9 cellular contexts compared by ENCODE assay signal in the genomic region with DNA sequence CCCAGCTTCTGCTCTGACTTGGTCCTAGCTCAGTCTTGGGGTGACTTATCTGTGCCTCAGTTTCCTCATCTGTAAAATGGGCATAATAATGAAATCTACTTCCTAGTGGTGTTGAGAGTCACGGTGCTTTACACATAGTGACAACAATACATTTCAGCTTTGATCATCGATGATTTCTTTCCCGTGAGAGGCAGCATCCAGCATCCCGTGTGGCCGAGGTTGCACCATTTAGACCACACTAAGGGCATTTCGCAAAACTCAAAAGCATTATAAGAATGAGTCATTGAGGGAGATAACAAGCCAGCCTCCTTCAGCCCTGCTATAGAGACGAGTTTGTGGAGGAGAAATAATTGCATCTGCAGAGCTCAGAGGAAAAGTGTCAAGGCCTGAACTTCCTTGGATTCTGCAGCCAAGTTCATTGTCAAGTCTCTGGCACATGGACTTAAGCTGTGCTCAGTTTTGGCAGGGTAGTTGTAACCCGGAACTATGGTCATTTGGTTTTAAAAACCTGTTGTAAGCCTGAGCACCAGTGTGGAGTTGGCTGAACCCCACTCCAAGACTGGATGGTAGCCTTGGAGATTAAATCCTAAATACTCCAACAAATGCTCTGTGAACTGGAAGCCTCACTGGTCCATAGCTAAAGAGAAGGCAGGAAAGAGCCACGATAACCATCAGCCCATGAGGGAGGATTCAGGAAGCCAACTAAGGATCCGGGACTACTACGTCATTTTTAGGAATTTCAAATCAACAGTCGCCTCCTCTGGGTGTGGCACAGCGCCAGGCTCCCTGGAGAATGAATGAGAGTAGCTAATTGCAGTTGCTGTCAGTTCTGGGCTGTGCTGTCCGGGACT.
DNase-seq lines count a peak whose midpoint lies in the region; ATAC-seq and TF ChIP-seq lines count a peak whose summit lies in the region.
"Had no signal": no experiment of that assay in that cellular context is flagged by ENCODE, and none has a peak within 500 bp of the region (broad histone marks: within the 10 kb centered on the region; RNA-seq: fewer than 3 reads in every experiment).

No MANE protein-coding gene starts in this region.

- ATAC-seq in GM19397 (IDR thresholded peaks at IDR 0.05; ENCODE audit: unreplicated experiment) (no peak), GM21515 (IDR thresholded peaks at IDR 0.05; ENCODE audit: unreplicated experiment) (no peak)

- peaks cover 25% of the 10 kb centered on the region for H3K4me1 ChIP-seq in neural progenitor cell
- no peaks in the 10 kb centered on the region for H3K4me1 ChIP-seq in CD8-positive, alpha-beta memory T cell (ENCODE audit: insufficient read depth, low read length)

- DNase-seq in Daoy (ENCODE audit: low read depth): peak; percentile 98
- DNase-seq in epithelial cell of esophagus (ENCODE audit: low read depth): peak; percentile 74
- DNase-seq in neural progenitor cell (ENCODE audit: low spot score): no peak
- DNase-seq in CD8-positive, alpha-beta memory T cell: no peak
- no peak for DNase-seq in D341Med (ENCODE audit: low spot score)

- H3K36me3 Mint-ChIP-seq in neural progenitor cell: no peaks in the 10 kb centered on the region
- H3K36me3 Mint-ChIP-seq in CD8-positive, alpha-beta memory T cell: peaks cover 1 to 5% (median 4%) of the 10 kb centered on the region in 3 donors

- no peaks in the 10 kb centered on the region for H3K27me3 ChIP-seq in neural progenitor cell
- H3K27me3 ChIP-seq in CD8-positive, alpha-beta memory T cell (ENCODE audit: insufficient read depth, low read length, poor library complexity, severe bottlenecking): no peaks in the 10 kb centered on the region

- peaks cover 3% of the 10 kb centered on the region for H3F3A ChIP-seq in neural progenitor cell (ENCODE audit: low read depth)

- H3K4me3 ChIP-seq in epithelial cell of esophagus (ENCODE audit: low read length) (no peak overlapping the region), neural progenitor cell (no peak overlapping the region)
- no peak overlapping the region for H3K4me3 ChIP-seq in CD8-positive, alpha-beta memory T cell (ENCODE audit: low read length)

- H3K9me3 Mint-ChIP-seq in neural progenitor cell: peaks cover 8% of the 10 kb centered on the region
- H3K9me3 Mint-ChIP-seq in CD8-positive, alpha-beta memory T cell: no peaks in the 10 kb centered on the region
- H3K9me3 Mint-ChIP-seq: stimulated activated naive CD8-positive, alpha-beta T cell treated with anti-CD3 and anti-CD28 coated beads, Interleukin-15, Interleukin-2, amounts not matched to agents 100 ng/mL and 50 ng/mL, for 24 hours had no signal

- no peak overlapping the region for H3K9ac ChIP-seq in neural progenitor cell

- H3K79me2 ChIP-seq in neural progenitor cell (ENCODE audit: low read depth): no peaks in the 10 kb centered on the region

- peak overlapping the region; percentile 41 for H3K4me3 Mint-ChIP-seq in neural progenitor cell
- no peak overlapping the region for H3K4me3 Mint-ChIP-seq in CD8-positive, alpha-beta memory T cell
- H3K4me3 Mint-ChIP-seq: stimulated activated naive CD8-positive, alpha-beta T cell treated with anti-CD3 and anti-CD28 coated beads, Interleukin-15, Interleukin-2, amounts not matched to agents 100 ng/mL and 50 ng/mL, for 24 hours had no signal

- no peaks in the 10 kb centered on the region for H3K36me3 ChIP-seq in neural progenitor cell
- H3K36me3 ChIP-seq in CD8-positive, alpha-beta memory T cell (ENCODE audit: insufficient read depth, low read length): no peaks in the 10 kb centered on the region

- no peak overlapping the region for H2AFZ ChIP-seq in neural progenitor cell (replicated peaks)

- peaks cover 8% of the 10 kb centered on the region for H3K27me3 Mint-ChIP-seq in neural progenitor cell (ENCODE audit: insufficient read depth, low read depth)
- peaks cover 0 to 2% of the 10 kb centered on the region in 2 donors for H3K27me3 Mint-ChIP-seq in CD8-positive, alpha-beta memory T cell
- H3K27me3 Mint-ChIP-seq: stimulated activated naive CD8-positive, alpha-beta T cell treated with anti-CD3 and anti-CD28 coated beads, Interleukin-15, Interleukin-2, amounts not matched to agents 100 ng/mL and 50 ng/mL, for 24 hours had no signal

- peaks cover 3% of the 10 kb centered on the region for H4K20me1 ChIP-seq in neural progenitor cell (ENCODE audit: low read depth)

- TF ChIP-seq CTCF in epithelial cell of esophagus (IDR thresholded peaks at IDR 0.05; ENCODE audit: insufficient read depth, low read depth, low read length, missing control alignments) (no peak), neural progenitor cell (IDR thresholded peaks at IDR 0.05) (no peak)

- no peak overlapping the region for H3K27ac Mint-ChIP-seq in neural progenitor cell
- H3K27ac Mint-ChIP-seq in CD8-positive, alpha-beta memory T cell: peak overlapping the region in 1 of 8 donors; percentile 69
- H3K27ac Mint-ChIP-seq: stimulated activated naive CD8-positive, alpha-beta T cell treated with anti-CD3 and anti-CD28 coated beads, Interleukin-15, Interleukin-2, amounts not matched to agents 100 ng/mL and 50 ng/mL, for 24 hours had no signal

- POLR2A ChIA-PET in CD8-positive, alpha-beta memory T cell (lab: Charles Lee): no interaction called here

- CTCF ChIA-PET in CD8-positive, alpha-beta memory T cell (lab: Charles Lee): interaction anchor here (1.3 kb wide), 1 partner anchor 13 kb away, joined by 3 read pairs; no protein-coding TSS in a partner anchor

- H3K9me3 ChIP-seq in neural progenitor cell (ENCODE audit: low read depth): no peaks in the 10 kb centered on the region
- no peaks in the 10 kb centered on the region for H3K9me3 ChIP-seq in CD8-positive, alpha-beta memory T cell (ENCODE audit: low read length)

- no peak overlapping the region for H3K27ac ChIP-seq in neural progenitor cell
- H3K27ac ChIP-seq in CD8-positive, alpha-beta memory T cell (ENCODE audit: low read depth, low read length): no peak overlapping the region

- H3K4me1 Mint-ChIP-seq in neural progenitor cell: peaks cover 35% of the 10 kb centered on the region
- peaks cover 0 to 3% (median 1%) of the 10 kb centered on the region in 3 donors for H3K4me1 Mint-ChIP-seq in CD8-positive, alpha-beta memory T cell

- no peak overlapping the region for H3K4me2 ChIP-seq in neural progenitor cell

TF ChIP-seq in PFSK-1, 5 proteins besides CTCF, POLR2A, EP300 and RAD21:
- TF ChIP-seq POLR2AphosphoS5 (IDR thresholded peaks at IDR 0.05; ENCODE audit: low read depth, low read length) (peak; percentile 72; the same call in 1 of the 2 replicates), FOXP2 (optimal IDR thresholded peaks at IDR 0.05; ENCODE audit: borderline replicate concordance, extremely low read depth, extremely low read length, insufficient read depth) (no peak), SIN3A (IDR thresholded peaks at IDR 0.05; ENCODE audit: borderline replicate concordance, insufficient read depth, low read length) (peak; percentile 97; the same call in 1 of the 2 replicates), TAF1 (IDR thresholded peaks at IDR 0.05; ENCODE audit: borderline replicate concordance, insufficient read depth, low read length) (peak; percentile 74; the same call in 1 of the 2 replicates)
- TF ChIP-seq, protein P1, sequence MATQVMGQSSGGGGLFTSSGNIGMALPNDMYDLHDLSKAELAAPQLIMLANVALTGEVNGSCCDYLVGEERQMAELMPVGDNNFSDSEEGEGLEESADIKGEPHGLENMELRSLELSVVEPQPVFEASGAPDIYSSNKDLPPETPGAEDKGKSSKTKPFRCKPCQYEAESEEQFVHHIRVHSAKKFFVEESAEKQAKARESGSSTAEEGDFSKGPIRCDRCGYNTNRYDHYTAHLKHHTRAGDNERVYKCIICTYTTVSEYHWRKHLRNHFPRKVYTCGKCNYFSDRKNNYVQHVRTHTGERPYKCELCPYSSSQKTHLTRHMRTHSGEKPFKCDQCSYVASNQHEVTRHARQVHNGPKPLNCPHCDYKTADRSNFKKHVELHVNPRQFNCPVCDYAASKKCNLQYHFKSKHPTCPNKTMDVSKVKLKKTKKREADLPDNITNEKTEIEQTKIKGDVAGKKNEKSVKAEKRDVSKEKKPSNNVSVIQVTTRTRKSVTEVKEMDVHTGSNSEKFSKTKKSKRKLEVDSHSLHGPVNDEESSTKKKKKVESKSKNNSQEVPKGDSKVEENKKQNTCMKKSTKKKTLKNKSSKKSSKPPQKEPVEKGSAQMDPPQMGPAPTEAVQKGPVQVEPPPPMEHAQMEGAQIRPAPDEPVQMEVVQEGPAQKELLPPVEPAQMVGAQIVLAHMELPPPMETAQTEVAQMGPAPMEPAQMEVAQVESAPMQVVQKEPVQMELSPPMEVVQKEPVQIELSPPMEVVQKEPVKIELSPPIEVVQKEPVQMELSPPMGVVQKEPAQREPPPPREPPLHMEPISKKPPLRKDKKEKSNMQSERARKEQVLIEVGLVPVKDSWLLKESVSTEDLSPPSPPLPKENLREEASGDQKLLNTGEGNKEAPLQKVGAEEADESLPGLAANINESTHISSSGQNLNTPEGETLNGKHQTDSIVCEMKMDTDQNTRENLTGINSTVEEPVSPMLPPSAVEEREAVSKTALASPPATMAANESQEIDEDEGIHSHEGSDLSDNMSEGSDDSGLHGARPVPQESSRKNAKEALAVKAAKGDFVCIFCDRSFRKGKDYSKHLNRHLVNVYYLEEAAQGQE (IDR thresholded peaks at IDR 0.05; ENCODE audit: insufficient read depth in 1 of 2, low read depth in 2 of 2, low read length in 2 of 2): peak in 1 of 2 experiments; percentile 70; a peak in 1 of 4 replicates

Comparison
In these comparisons a context has a peak if more than half of its experiments do, and no peak if none do; other contexts are left out.
1. DNase-seq: peak in Daoy (single experiment) and epithelial cell of esophagus (single experiment); none in neural progenitor cell (single experiment), CD8-positive, alpha-beta memory T cell (0 of 5) and D341Med (single experiment).